8 cellular contexts compared by ENCODE assay signal in the genomic region with DNA sequence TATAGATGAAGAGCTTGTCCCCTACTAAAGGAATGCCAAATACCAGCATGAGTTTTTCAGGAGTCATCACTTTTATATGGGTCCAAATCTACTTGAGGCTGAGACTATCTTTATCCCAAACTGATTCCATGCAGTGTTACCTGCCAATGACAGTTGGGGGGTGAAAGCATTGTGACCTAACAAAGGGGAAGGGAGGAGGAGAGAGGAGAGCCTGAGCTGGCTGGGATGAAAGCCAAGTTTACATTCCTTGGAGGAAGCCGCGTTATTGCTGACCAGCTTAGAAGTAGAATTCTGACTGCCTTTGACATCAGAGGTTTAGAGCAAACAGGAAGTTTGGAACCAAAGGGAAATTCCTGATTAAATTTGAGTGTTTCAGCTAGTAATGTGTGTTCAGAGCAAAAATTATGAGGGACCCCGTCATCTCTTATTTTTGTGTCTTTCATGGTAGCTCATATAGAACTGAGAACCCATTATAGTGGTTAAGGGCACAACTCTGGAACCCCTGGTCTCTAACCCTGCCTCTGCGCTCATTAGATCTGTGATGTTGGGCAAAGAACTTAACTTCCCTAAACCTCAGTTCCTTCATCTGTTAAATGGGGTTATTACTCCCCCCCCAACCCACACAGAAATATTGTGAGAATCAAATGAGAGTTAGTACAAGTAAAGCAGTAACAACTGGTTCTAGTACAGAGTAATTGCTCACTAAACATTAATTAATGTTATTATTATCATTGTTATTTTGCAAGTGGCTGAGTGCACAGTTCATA.
DNase-seq lines count a peak whose midpoint lies in the region; ATAC-seq and TF ChIP-seq lines count a peak whose summit lies in the region.

No MANE protein-coding gene starts in this region.

- TF ChIP-seq POLR2A in heart left ventricle (IDR thresholded peaks at IDR 0.05), result no peak

- H3K9me3 ChIP-seq in HEK293 (ENCODE audit: control insufficient read depth, insufficient read depth, low read depth, low read length) (no peaks in the 10 kb centered on the region), heart left ventricle (peaks cover 0 to 11% (median 0%) of the 10 kb centered on the region in 12 donors), skeletal muscle tissue (ENCODE audit: control insufficient read depth in 3 of 3, low read length in 3 of 3) (no peaks in the 10 kb centered on the region)

- no peaks in the 10 kb centered on the region for H3K27me3 ChIP-seq in heart left ventricle
- no peaks in the 10 kb centered on the region for H3K27me3 ChIP-seq in skeletal muscle tissue (ENCODE audit: control insufficient read depth in 3 of 3, insufficient read depth in 3 of 3, low read length in 3 of 3)

- intact Hi-C loops in heart left ventricle (cut with DNase I), result loop anchor here in 2 of 10 donors (10.0 kb wide), 2 partner anchors 177 to 197 kb away; partner anchors contain the start of gene EPAS1 (in 1 of the 2)

- no peak overlapping the region for H3K9ac ChIP-seq in skeletal muscle tissue (ENCODE audit: low read depth in 1 of 3, low read length in 3 of 3)

- CTCF ChIA-PET in HEK293 (lab: Yijun Ruan, JAX), result interaction anchor here (0.7 to 2.1 kb wide), 5 partner anchors 11 to 269 kb away, joined by 3 to 8 read pairs (median 5); no protein-coding TSS in a partner anchor

- ATAC-seq in heart left ventricle (peak; percentile 86 to 96 (median 92)), HG02642 (IDR thresholded peaks at IDR 0.05; ENCODE audit: poor library complexity, unreplicated experiment) (no peak), HG03565 (IDR thresholded peaks at IDR 0.05; ENCODE audit: unreplicated experiment) (no peak)

- H3K4me3 ChIP-seq in HEK293 (ENCODE audit: low read depth, low read length) (no peak overlapping the region), WI38 (ENCODE audit: low read depth, low read length) (peak overlapping the region; percentile 3; the same call in 1 of the 2 replicates), heart left ventricle (no peak overlapping the region), skeletal muscle tissue (ENCODE audit: low read length in 3 of 3) (no peak overlapping the region)

- H3K27ac ChIP-seq in HEK293 (ENCODE audit: extremely low read depth, low read depth, low read length) (no peak overlapping the region), heart left ventricle (peak overlapping the region; percentile 13 to 88 (median 80)), skeletal muscle tissue (ENCODE audit: low read depth, low read length) (peak overlapping the region; percentile 63)

- H3K36me3 ChIP-seq in HEK293 (ENCODE audit: control insufficient read depth in 2 of 2, insufficient read depth in 1 of 2, low read length in 2 of 2) (no peaks in the 10 kb centered on the region), heart left ventricle (no peaks in the 10 kb centered on the region), skeletal muscle tissue (ENCODE audit: control insufficient read depth in 3 of 3, insufficient read depth in 3 of 3, low read length in 3 of 3) (no peaks in the 10 kb centered on the region)

- WGBS in heart left ventricle, 4 donors, result 10 to 29% (median 26%) methylated on average over 4 of the region's 4 CpGs

- POLR2A ChIA-PET in HEK293 (lab: Yijun Ruan, JAX), result no interaction called here

- DNase-seq in heart left ventricle (peak in 4 of 5 donors; percentile 65 to 89 (median 78)), NCI-H748 treated with DMSO at 0.1 percent for 48 hours (lab: John Stamatoyannopoulos, UW) (no peak), HuH-7 (ENCODE audit: low spot score) (no peak)

- TF ChIP-seq CTCF in HEK293 (tag by site-specific recombination; IDR thresholded peaks at IDR 0.05) (no peak), WI38 (IDR thresholded peaks at IDR 0.05; ENCODE audit: low read depth, low read length) (no peak), heart left ventricle (IDR thresholded peaks at IDR 0.05) (no peak)

- H3K4me1 ChIP-seq in HEK293 (ENCODE audit: control insufficient read depth, insufficient read depth, low read length), result peaks cover 6% of the 10 kb centered on the region; the same call in 1 of the 2 replicates
- H3K4me1 ChIP-seq in heart left ventricle, result peaks cover 0 to 42% (median 19%) of the 10 kb centered on the region in 12 donors
- peaks cover 8 to 13% (median 9%) of the 10 kb centered on the region in 3 donors for H3K4me1 ChIP-seq in skeletal muscle tissue (ENCODE audit: control insufficient read depth in 3 of 3, insufficient read depth in 3 of 3, low read length in 3 of 3)

TF ChIP-seq in HEK293, 187 proteins besides CTCF, POLR2A, EP300 and RAD21 (continues in another document):
- TF ChIP-seq ZSCAN30 (tag by site-specific recombination; IDR thresholded peaks at IDR 0.05), result no peak
- TF ChIP-seq ZNF629 (tag by site-specific recombination; IDR thresholded peaks at IDR 0.05), result peak; percentile 63
- TF ChIP-seq ZBTB11 (tag by site-specific recombination; conservative IDR thresholded peaks at IDR 0.05; ENCODE audit: low read depth), result no peak
- no peak for TF ChIP-seq ZNF174 (tag by site-specific recombination; IDR thresholded peaks at IDR 0.05)
- TF ChIP-seq ZNF600 (tag by site-specific recombination; IDR thresholded peaks at IDR 0.05), result no peak
- 0 out of 2 replicates have a peak, but pooled peaks have one; percentile 22 for TF ChIP-seq PRDM10 (tag by site-specific recombination; IDR thresholded peaks at IDR 0.05)
- no peak for TF ChIP-seq ZNF280C (tag by site-specific recombination; IDR thresholded peaks at IDR 0.05)

Comparison
In these comparisons a context has a peak if more than half of its experiments do, and no peak if none do; other contexts are left out.
1. ATAC-seq: peak in heart left ventricle (4 of 4); none in HG02642 (single experiment) and HG03565 (single experiment).
2. DNase-seq: peak in heart left ventricle (4 of 5); none in NCI-H748 treated with DMSO at 0.1 percent for 48 hours (single experiment) and HuH-7 (single experiment).